8 cellular contexts compared by ENCODE assay signal in genomic region chr1:153963030-153963849, GRCh38. TPM values are rescaled to one million over a fixed set of nuclear protein-coding genes. Genes with fewer than 3 reads are reported as not detected.
DNase-seq lines count a peak whose midpoint lies in the region; ATAC-seq and TF ChIP-seq lines count a peak whose summit lies in the region.

TSS of gene SLC39A1 (minus strand) at chr1:153963537. CDS start at chr1:153962715, 822 bp downstream.

- peak within 1 kb of the TSS; percentile 97 for H3K4me3 ChIP-seq in BE2C (ENCODE audit: low read depth, low read length)
- peak within 1 kb of the TSS; percentile 69 to 89 for H3K4me3 ChIP-seq in left lung

- no peak for TF ChIP-seq CTCF in BE2C (IDR thresholded peaks at IDR 0.05; ENCODE audit: low read depth, low read length)
- no peak for TF ChIP-seq CTCF in left lung (IDR thresholded peaks at IDR 0.05)

- intact Hi-C loops in left lung (cut with DNase I), result no loop called here

- H3K9me3 ChIP-seq in BE2C (no peaks in the 10 kb centered on the region), left lung (no peaks in the 10 kb centered on the region)

- H3K27me3 ChIP-seq in BE2C, result no peaks in the 10 kb centered on the region
- H3K27me3 ChIP-seq in left lung, result no peaks in the 10 kb centered on the region

- DNase-seq in BE2C (peak; percentile 99), HK-2 (ENCODE audit: unreplicated experiment) (peak; percentile 99), NCI-H82 (lab: John Stamatoyannopoulos, UW) (peak; percentile 100), dedifferentiated amniotic fluid mesenchymal stem cell (ENCODE audit: extremely low spot score) (peak; percentile 97), left lung (peak; percentile 98 to 99)
- DNase-seq in activated CD4-positive, alpha-beta T cell treated with anti-CD3 and anti-CD28 coated beads, Interleukin-2, amount 50 U/mL, for 24 hours (ENCODE audit: low read depth in 1 of 2, low spot score in 1 of 2), result peak; percentile 80 to 95
- DNase-seq in stimulated activated CD4-positive, alpha-beta T cell treated with anti-CD3 and anti-CD28 coated beads, Interleukin-2, amount 100 ng/mL, for 4 hours (ENCODE audit: low read depth), result peak; percentile 91

- H3K27ac ChIP-seq in left lung, result peak within 1 kb of the TSS; percentile 97 to 98

- H3K4me1 ChIP-seq in BE2C, result no peaks in the 10 kb centered on the region
- peaks cover 17 to 84% of the 10 kb centered on the region in 2 donors for H3K4me1 ChIP-seq in left lung

- H3K36me3 ChIP-seq in BE2C, result peaks cover 3% of the 10 kb centered on the region
- peaks cover 0 to 25% of the 10 kb centered on the region in 2 donors for H3K36me3 ChIP-seq in left lung

- ATAC-seq in GM19324 (IDR thresholded peaks at IDR 0.05; ENCODE audit: low FRiP score, unreplicated experiment), result peak; percentile 57
- ATAC-seq in left lung, result peak; percentile 80

RNA-seq across cellular contexts. Expression of gene SLC39A1, which starts in this region (rescaled TPM):
- polyA plus RNA-seq in BE2C (2012; ENCODE audit: insufficient read depth, insufficient read length, low read depth), result 88.3 TPM
- 100 to 1,000 TPM; 111 to 185 TPM for total RNA-seq in left lung

Comparison
In these comparisons a context has a peak if more than half of its experiments do, and no peak if none do; other contexts are left out.
1. Peak in every context shown above with its lines: DNase-seq, ATAC-seq, H3K4me3 ChIP-seq and H3K27ac ChIP-seq.